1 cellular context compared by ENCODE assay signal in the genomic region with DNA sequence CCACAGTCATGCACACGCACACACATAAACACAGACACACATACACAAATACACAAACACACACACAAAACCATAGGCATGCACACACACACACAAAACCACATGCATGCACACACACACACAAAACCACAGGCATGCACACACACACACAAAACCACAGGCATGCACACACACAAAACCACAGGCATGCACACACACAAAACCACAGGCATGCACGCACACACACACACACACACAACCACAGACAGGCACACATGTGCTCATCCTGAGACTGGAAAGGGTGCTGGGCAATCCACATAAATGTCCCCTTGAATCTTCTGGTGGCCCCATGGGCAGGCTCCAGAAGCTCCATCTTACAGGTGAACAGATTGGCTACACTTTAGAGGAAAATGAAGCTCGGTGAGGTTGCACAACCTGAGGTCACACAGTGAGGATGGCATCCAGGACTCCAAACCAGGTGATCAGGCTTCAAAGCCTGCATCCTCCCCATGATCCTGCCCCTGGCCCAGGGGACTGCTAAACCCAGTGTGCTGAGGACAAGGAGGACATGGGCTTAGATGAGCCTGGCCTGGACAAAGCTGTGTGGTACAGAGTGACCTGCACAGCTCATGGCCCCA.
A peak's percentile ranks its signal among the peaks of the same experiment; 100 is the strongest.
TF ChIP-seq lines count a peak whose summit lies in the region.

No MANE protein-coding gene starts in this region.

TF ChIP-seq in HEK293, 187 proteins besides CTCF, POLR2A, EP300 and RAD21 (continued from another document):
- TF ChIP-seq ZNF518A (tag by site-specific recombination; conservative IDR thresholded peaks at IDR 0.05; ENCODE audit: low read depth): no peak
- TF ChIP-seq YY2 (tag by site-specific recombination; IDR thresholded peaks at IDR 0.05): no peak
- TF ChIP-seq IKZF3 (tag by site-specific recombination; IDR thresholded peaks at IDR 0.05): no peak
- TF ChIP-seq, protein P1, sequence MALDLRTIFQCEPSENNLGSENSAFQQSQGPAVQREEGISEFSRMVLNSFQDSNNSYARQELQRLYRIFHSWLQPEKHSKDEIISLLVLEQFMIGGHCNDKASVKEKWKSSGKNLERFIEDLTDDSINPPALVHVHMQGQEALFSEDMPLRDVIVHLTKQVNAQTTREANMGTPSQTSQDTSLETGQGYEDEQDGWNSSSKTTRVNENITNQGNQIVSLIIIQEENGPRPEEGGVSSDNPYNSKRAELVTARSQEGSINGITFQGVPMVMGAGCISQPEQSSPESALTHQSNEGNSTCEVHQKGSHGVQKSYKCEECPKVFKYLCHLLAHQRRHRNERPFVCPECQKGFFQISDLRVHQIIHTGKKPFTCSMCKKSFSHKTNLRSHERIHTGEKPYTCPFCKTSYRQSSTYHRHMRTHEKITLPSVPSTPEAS (tag by site-specific recombination; IDR thresholded peaks at IDR 0.05): peak; percentile 100
